In genomic region chr3:36989000-36989399, GRCh38 we compare ENCODE assay signal across 10 cellular contexts. TPM values are rescaled to one million over a fixed set of nuclear protein-coding genes. Genes with fewer than 3 reads are reported as not detected.
A peak's percentile ranks its signal among the peaks of the same experiment; 100 is the strongest.
DNase-seq lines count a peak whose midpoint lies in the region; ATAC-seq and TF ChIP-seq lines count a peak whose summit lies in the region.
"Had no signal": no experiment of that assay in that cellular context is flagged by ENCODE, and none has a peak within 500 bp of the region (broad histone marks: within the 10 kb centered on the region; RNA-seq: fewer than 3 reads in every experiment).

No MANE protein-coding gene starts in this region.

- TF ChIP-seq CTCF in activated CD8-positive, alpha-beta T cell treated with anti-CD3 and anti-CD28 coated beads for 36 hours (IDR thresholded peaks at IDR 0.05), result no peak
- TF ChIP-seq CTCF in PC-3 (conservative IDR thresholded peaks at IDR 0.05; ENCODE audit: low read depth, low read length) (no peak), fibroblast of lung (conservative IDR thresholded peaks at IDR 0.05 in 1 of 2, IDR thresholded peaks at IDR 0.05 in 1 of 2; ENCODE audit: low read depth in 1 of 2, low read length in 2 of 2) (no peak), smooth muscle cell (IDR thresholded peaks at IDR 0.05; ENCODE audit: borderline replicate concordance, insufficient read depth, poor library complexity, severe bottlenecking) (no peak)

- H3K27ac ChIP-seq in PC-3 (ENCODE audit: low read length) (no peak overlapping the region), fibroblast of lung (ENCODE audit: insufficient read depth, low read length) (no peak overlapping the region), smooth muscle cell (ENCODE audit: low read depth) (peak overlapping the region; percentile 6)

- H3K9me2 ChIP-seq in PC-3 (replicated peaks; ENCODE audit: low read length), result no peaks in the 10 kb centered on the region

- POLR2A ChIA-PET in activated CD8-positive, alpha-beta T cell treated with anti-CD3 and anti-CD28 coated beads for 36 hours (lab: Charles Lee), result no interaction called here
- POLR2A ChIA-PET in activated CD8-positive, alpha-beta T cell treated with anti-CD3 and anti-CD28 coated beads, Interleukin-2, amount 10 ng/mL, durations not matched to agents 7 days and 5 days (lab: Charles Lee), result interaction anchor here (0.6 kb wide), 1 partner anchor 17 kb away, joined by 3 read pairs; no protein-coding TSS in a partner anchor
- POLR2A ChIA-PET in PC-3 (lab: Charles Lee; ENCODE audit: unreplicated experiment), result interaction anchor here (0.5 kb wide), 1 partner anchor 1029 kb away, joined by 3 read pairs; no protein-coding TSS in a partner anchor

- H3K27me3 ChIP-seq in PC-3 (ENCODE audit: low read length), result no peaks in the 10 kb centered on the region
- H3K27me3 ChIP-seq in fibroblast of lung (ENCODE audit: control insufficient read depth, insufficient read depth, low read length), result no peaks in the 10 kb centered on the region
- no peaks in the 10 kb centered on the region for H3K27me3 ChIP-seq in smooth muscle cell (ENCODE audit: low read depth)

- H3K27me3 Mint-ChIP-seq in activated CD8-positive, alpha-beta T cell treated with anti-CD3 and anti-CD28 coated beads for 36 hours, result no peaks in the 10 kb centered on the region
- H3K27me3 Mint-ChIP-seq in activated CD8-positive, alpha-beta T cell treated with anti-CD3 and anti-CD28 coated beads, Interleukin-2, amount 10 ng/mL, durations not matched to agents 7 days and 5 days (ENCODE audit: low read depth), result no peaks in the 10 kb centered on the region

- H4K20me1 ChIP-seq in PC-3 (ENCODE audit: low read length) (peaks cover 44% of the 10 kb centered on the region), fibroblast of lung (ENCODE audit: control insufficient read depth, extremely low read depth, insufficient read depth, low read length) (peaks cover 3% of the 10 kb centered on the region), smooth muscle cell (ENCODE audit: low read depth) (peaks cover 57% of the 10 kb centered on the region)

- H3F3A ChIP-seq in PC-3 (ENCODE audit: low read length, unreplicated experiment) (no peaks in the 10 kb centered on the region), smooth muscle cell (ENCODE audit: low read depth) (peaks cover 4% of the 10 kb centered on the region)

- H3K9me3 ChIP-seq in PC-3 (ENCODE audit: low read length) (no peaks in the 10 kb centered on the region), fibroblast of lung (ENCODE audit: control insufficient read depth, insufficient read depth, low read depth, low read length) (no peaks in the 10 kb centered on the region), smooth muscle cell (replicated peaks; ENCODE audit: low read depth) (no peaks in the 10 kb centered on the region)

- H2AFZ ChIP-seq in PC-3 (ENCODE audit: low read length), result no peak overlapping the region
- no peak overlapping the region for H2AFZ ChIP-seq in fibroblast of lung (ENCODE audit: low read length)
- H2AFZ ChIP-seq in smooth muscle cell (ENCODE audit: low read depth), result no peak overlapping the region

- H3K36me3 ChIP-seq in PC-3 (ENCODE audit: low read depth, low read length), result peaks cover 25% of the 10 kb centered on the region; the same call in 1 of the 2 replicates
- peaks cover 8% of the 10 kb centered on the region for H3K36me3 ChIP-seq in fibroblast of lung (ENCODE audit: control insufficient read depth, insufficient read depth, low read length)
- H3K36me3 ChIP-seq in smooth muscle cell (ENCODE audit: low read depth), result peaks cover 8% of the 10 kb centered on the region

- ATAC-seq in activated CD8-positive, alpha-beta T cell treated with anti-CD3 and anti-CD28 coated beads for 36 hours, result no peak
- ATAC-seq in activated CD8-positive, alpha-beta T cell treated with anti-CD3 and anti-CD28 coated beads, Interleukin-2, amount 10 ng/mL, durations not matched to agents 7 days and 5 days, result no peak
- ATAC-seq in PC-3 (no peak), HG02571 (IDR thresholded peaks at IDR 0.05; ENCODE audit: unreplicated experiment) (no peak)

- H3K4me1 ChIP-seq in PC-3 (ENCODE audit: insufficient read depth, low read length), result peaks cover 28% of the 10 kb centered on the region
- peaks cover 5% of the 10 kb centered on the region for H3K4me1 ChIP-seq in fibroblast of lung (ENCODE audit: control insufficient read depth, extremely low read depth, insufficient read depth, low read length)
- H3K4me1 ChIP-seq in smooth muscle cell (ENCODE audit: low read depth), result peaks cover 28% of the 10 kb centered on the region

- H3K9ac ChIP-seq in PC-3 (ENCODE audit: low read length) (no peak overlapping the region), fibroblast of lung (ENCODE audit: insufficient read depth, low read length) (no peak overlapping the region), smooth muscle cell (ENCODE audit: low read depth) (no peak overlapping the region)

- H3K36me3 Mint-ChIP-seq in activated CD8-positive, alpha-beta T cell treated with anti-CD3 and anti-CD28 coated beads for 36 hours (ENCODE audit: low read depth), result peaks cover 56% of the 10 kb centered on the region
- peaks cover 72% of the 10 kb centered on the region for H3K36me3 Mint-ChIP-seq in activated CD8-positive, alpha-beta T cell treated with anti-CD3 and anti-CD28 coated beads, Interleukin-2, amount 10 ng/mL, durations not matched to agents 7 days and 5 days (ENCODE audit: low read depth)

- H3K27ac Mint-ChIP-seq in activated CD8-positive, alpha-beta T cell treated with anti-CD3 and anti-CD28 coated beads for 36 hours, result no peak overlapping the region
- H3K27ac Mint-ChIP-seq in activated CD8-positive, alpha-beta T cell treated with anti-CD3 and anti-CD28 coated beads, Interleukin-2, amount 10 ng/mL, durations not matched to agents 7 days and 5 days, result no peak overlapping the region

- H3K9me3 Mint-ChIP-seq in activated CD8-positive, alpha-beta T cell treated with anti-CD3 and anti-CD28 coated beads for 36 hours, result no peaks in the 10 kb centered on the region
- H3K9me3 Mint-ChIP-seq in activated CD8-positive, alpha-beta T cell treated with anti-CD3 and anti-CD28 coated beads, Interleukin-2, amount 10 ng/mL, durations not matched to agents 7 days and 5 days (ENCODE audit: insufficient read depth), result no peaks in the 10 kb centered on the region

- BruUV-seq in PC-3 (replicated peaks; lab: Mats Ljungman, UMichigan), result no TSS peak

- DNase-seq in activated CD8-positive, alpha-beta T cell treated with anti-CD3 and anti-CD28 coated beads for 36 hours, result no peak
- no peak for DNase-seq in activated CD8-positive, alpha-beta T cell treated with anti-CD3 and anti-CD28 coated beads, Interleukin-2, amount 10 ng/mL, durations not matched to agents 7 days and 5 days
- DNase-seq in PC-3 (no peak), fibroblast of lung (ENCODE audit: low read depth in 2 of 2) (no peak), smooth muscle cell (lab: John Stamatoyannopoulos, UW; ENCODE audit: unreplicated experiment) (no peak), putamen (ENCODE audit: low spot score) (no peak)
- no peak for DNase-seq in stimulated activated CD8-positive, alpha-beta memory T cell treated with anti-CD3 and anti-CD28 coated beads, Interleukin-4, amount 100 ng/mL, for 48 hours
- DNase-seq: retina, SHP77 treated with DMSO at 0.1 percent for 48 hours had no signal

- H3K4me3 Mint-ChIP-seq in activated CD8-positive, alpha-beta T cell treated with anti-CD3 and anti-CD28 coated beads for 36 hours, result peak overlapping the region; percentile 59
- H3K4me3 Mint-ChIP-seq in activated CD8-positive, alpha-beta T cell treated with anti-CD3 and anti-CD28 coated beads, Interleukin-2, amount 10 ng/mL, durations not matched to agents 7 days and 5 days, result no peak overlapping the region

- H3K4me1 Mint-ChIP-seq in activated CD8-positive, alpha-beta T cell treated with anti-CD3 and anti-CD28 coated beads for 36 hours (ENCODE audit: low read depth), result peaks cover 41% of the 10 kb centered on the region
- peaks cover 39% of the 10 kb centered on the region for H3K4me1 Mint-ChIP-seq in activated CD8-positive, alpha-beta T cell treated with anti-CD3 and anti-CD28 coated beads, Interleukin-2, amount 10 ng/mL, durations not matched to agents 7 days and 5 days (ENCODE audit: low read depth)

- 94% methylated on average over 3 of the region's 3 CpGs for WGBS in smooth muscle cell (ENCODE audit: low lambda C conversion rate)

- H3K4me2 ChIP-seq in PC-3 (ENCODE audit: low read length), result peak overlapping the region; percentile 86
- H3K4me2 ChIP-seq in fibroblast of lung (ENCODE audit: extremely low read depth, insufficient read depth, low read length), result peak overlapping the region; percentile 88
- H3K4me2 ChIP-seq in smooth muscle cell, result peak overlapping the region; percentile 89

- H3K4me3 ChIP-seq in PC-3 (ENCODE audit: low read length), result peak overlapping the region; percentile 83; the same call in 1 of the 2 replicates
- peak overlapping the region in 3 of 4 experiments; percentile 57 to 95 (median 84) for H3K4me3 ChIP-seq in fibroblast of lung (replicated peaks in 1 of 4; ENCODE audit: control extremely low read depth in 1 of 4, insufficient read depth in 1 of 4, low read depth in 3 of 4, low read length in 4 of 4)
- peak overlapping the region; percentile 62 for H3K4me3 ChIP-seq in smooth muscle cell

- intact Hi-C loops in activated CD8-positive, alpha-beta T cell treated with anti-CD3 and anti-CD28 coated beads for 36 hours (cut with micrococcal nuclease), result no loop called here
- intact Hi-C loops in PC-3 (cut with micrococcal nuclease), result no loop called here

- H3K79me2 ChIP-seq in PC-3 (ENCODE audit: low read length) (peaks cover 55% of the 10 kb centered on the region), fibroblast of lung (ENCODE audit: control insufficient read depth, insufficient read depth, low read length) (peaks cover 42% of the 10 kb centered on the region), smooth muscle cell (ENCODE audit: low read depth) (peaks cover 48% of the 10 kb centered on the region)

- CTCF ChIA-PET in activated CD8-positive, alpha-beta T cell treated with anti-CD3 and anti-CD28 coated beads for 36 hours (lab: Charles Lee), result interaction anchor here (0.8 to 1.6 kb wide), 7 partner anchors 29 to 121 kb away, joined by 3 to 7 read pairs (median 4); no protein-coding TSS in a partner anchor
- CTCF ChIA-PET in activated CD8-positive, alpha-beta T cell treated with anti-CD3 and anti-CD28 coated beads, Interleukin-2, amount 10 ng/mL, durations not matched to agents 7 days and 5 days (lab: Charles Lee), result interaction anchor here (0.9 to 2.1 kb wide), 6 partner anchors 15 to 224 kb away, joined by 3 to 12 read pairs (median 4); no protein-coding TSS in a partner anchor
- CTCF ChIA-PET in PC-3 (lab: Charles Lee), result interaction anchor here (0.6 to 1.5 kb wide), 2 partner anchors 31 to 71 kb away, joined by 3 to 5 read pairs; no protein-coding TSS in a partner anchor

RNA-seq across cellular contexts. Expression of gene EPM2AIP1, which starts 3.9 kb away (rescaled TPM):
- total RNA-seq in activated CD8-positive, alpha-beta T cell treated with anti-CD3 and anti-CD28 coated beads for 36 hours, result 10 to 100 TPM; 11.8 to 12.3 TPM
- 10 to 100 TPM; 18.4 to 19.3 TPM for total RNA-seq in activated CD8-positive, alpha-beta T cell treated with anti-CD3 and anti-CD28 coated beads, Interleukin-2, amount 10 ng/mL, durations not matched to agents 7 days and 5 days
- total RNA-seq in PC-3 (2014; rRNA removed), result 6.5 and 7.8 TPM in 2 replicates
- 10.5 and 12.9 TPM in 2 replicates for total RNA-seq in fibroblast of lung
- polyA plus RNA-seq in fibroblast of lung, result 15.1 and 18.7 TPM in 2 replicates
- 9.3 and 12.3 TPM in 2 replicates for polyA plus RNA-seq in fibroblast of lung (2012)
- polyA minus RNA-seq in fibroblast of lung (ENCODE audit: low replicate concordance), result 2.5 and 5.2 TPM in 2 replicates
- 18.6 and 26.0 TPM in 2 replicates for total RNA-seq in smooth muscle cell
- polyA plus RNA-seq in smooth muscle cell, result 6.5 and 11.7 TPM in 2 replicates

RNA-seq across cellular contexts. Expression of gene MLH1, which starts 4.3 kb away (rescaled TPM):
- 10 to 100 TPM; 89.6 to 93.7 TPM for total RNA-seq in activated CD8-positive, alpha-beta T cell treated with anti-CD3 and anti-CD28 coated beads for 36 hours
- total RNA-seq in activated CD8-positive, alpha-beta T cell treated with anti-CD3 and anti-CD28 coated beads, Interleukin-2, amount 10 ng/mL, durations not matched to agents 7 days and 5 days, result 10 to 100 TPM; 60.9 to 65.3 TPM
- 55.8 and 79.7 TPM in 2 replicates for total RNA-seq in PC-3 (2014; rRNA removed)
- total RNA-seq in fibroblast of lung, result 57.8 and 62.3 TPM in 2 replicates
- 34.4 and 47.2 TPM in 2 replicates for polyA plus RNA-seq in fibroblast of lung
- polyA plus RNA-seq in fibroblast of lung (2012), result 24.4 and 31.3 TPM in 2 replicates
- polyA minus RNA-seq in fibroblast of lung (ENCODE audit: low replicate concordance), result 28.7 and 64.9 TPM in 2 replicates
- 28.3 and 35.0 TPM in 2 replicates for total RNA-seq in smooth muscle cell
- polyA plus RNA-seq in smooth muscle cell, result 16.6 and 22.6 TPM in 2 replicates

RNA-seq across cellular contexts. Expression of gene TRANK1, which starts 44.1 kb away (rescaled TPM):
- 10 to 100 TPM; 16.0 to 17.4 TPM for total RNA-seq in activated CD8-positive, alpha-beta T cell treated with anti-CD3 and anti-CD28 coated beads for 36 hours
- 10 to 100 TPM; 49.3 to 52.3 TPM for total RNA-seq in activated CD8-positive, alpha-beta T cell treated with anti-CD3 and anti-CD28 coated beads, Interleukin-2, amount 10 ng/mL, durations not matched to agents 7 days and 5 days
- 0.58 and 2.4 TPM in 2 replicates for total RNA-seq in PC-3 (2014; rRNA removed)
- 20.3 and 28.6 TPM in 2 replicates for total RNA-seq in fibroblast of lung
- polyA plus RNA-seq in fibroblast of lung, result 6.7 and 9.1 TPM in 2 replicates
- 3.9 and 9.7 TPM in 2 replicates for polyA plus RNA-seq in fibroblast of lung (2012)
- 23.7 and 41.1 TPM in 2 replicates for polyA minus RNA-seq in fibroblast of lung (ENCODE audit: low replicate concordance)
- 5.2 and 11.7 TPM in 2 replicates for total RNA-seq in smooth muscle cell
- polyA plus RNA-seq in smooth muscle cell, result 2.0 and 2.4 TPM in 2 replicates
